Comparison of ENCODE assay signal across 28 cellular contexts in genomic region chr1:186888367-186888766, GRCh38. TPM values are rescaled to one million over a fixed set of nuclear protein-coding genes. Genes with fewer than 3 reads are reported as not detected.
"Had no signal": no experiment of that assay in that cellular context is flagged by ENCODE, and none has a peak within 500 bp of the region (broad histone marks: within the 10 kb centered on the region; RNA-seq: fewer than 3 reads in every experiment).

No MANE protein-coding gene starts in this region.

- ATAC-seq: activated CD8-positive, alpha-beta T cell treated with anti-CD3 and anti-CD28 coated beads, Interleukin-2, amount 10 ng/mL, durations not matched to agents 7 days and 5 days; body of pancreas; effector memory CD8-positive, alpha-beta T cell; gastrocnemius medialis; left colon; naive thymus-derived CD4-positive, alpha-beta T cell; pancreas; sciatic nerve had no signal

- DNase-seq: activated B cell treated with CpG ODN at 0.5 μM for 24 hours; activated CD8-positive, alpha-beta T cell treated with anti-CD3 and anti-CD28 coated beads, Interleukin-2, amount 10 ng/mL, durations not matched to agents 7 days and 5 days; activated effector memory CD4-positive, alpha-beta T cell treated with anti-CD3 and anti-CD28 coated beads, Interleukin-2, amount 50 U/mL, for 16 hours; activated naive CD4-positive, alpha-beta T cell treated with anti-CD3 and anti-CD28 coated beads for 36 hours; activated naive CD8-positive, alpha-beta T cell treated with anti-CD3 and anti-CD28 coated beads for 36 hours; adrenal gland; aorta; body of pancreas; effector memory CD8-positive, alpha-beta T cell; gastrocnemius medialis; glutamatergic neuron; kidney; left colon; naive thymus-derived CD4-positive, alpha-beta T cell; pancreas; retina; stimulated activated CD4-positive, alpha-beta T cell treated with anti-CD3 and anti-CD28 coated beads, Interleukin-12 subunit alpha, Interleukin-12 subunit beta, amount 100 ng/mL, for 4 hours; stimulated activated CD4-positive, alpha-beta T cell treated with anti-CD3 and anti-CD28 coated beads, Interleukin-4, amount 100 ng/mL, for 1 hour; T-helper 2 cell; trophoblast cell; uterus had no signal

- H3K27ac ChIP-seq: adrenal gland, body of pancreas, coronary artery, esophagus muscularis mucosa, gastrocnemius medialis, hepatocyte, pancreas, prostate gland, skin epidermis, thoracic aorta, uterus had no signal

RNA-seq across cellular contexts. Expression of gene PLA2G4A, which starts 59.6 kb away (rescaled TPM):
- total RNA-seq: activated B cell treated with CpG ODN at 0.5 μM for 24 hours; activated CD8-positive, alpha-beta T cell treated with anti-CD3 and anti-CD28 coated beads, Interleukin-2, amount 10 ng/mL, durations not matched to agents 7 days and 5 days had no signal
